In genomic region chr7:151152935-151153513, GRCh38 we compare ENCODE assay signal across 26 cellular contexts. TPM values are rescaled to one million over a fixed set of nuclear protein-coding genes. Genes with fewer than 3 reads are reported as not detected.
DNase-seq lines count a peak whose midpoint lies in the region; ATAC-seq, FAIRE-seq and TF ChIP-seq lines count a peak whose summit lies in the region.
"Had no signal": no experiment of that assay in that cellular context is flagged by ENCODE, and none has a peak within 500 bp of the region (broad histone marks: within the 10 kb centered on the region; RNA-seq: fewer than 3 reads in every experiment).

No MANE protein-coding gene starts in this region.

- H3K27me3 Mint-ChIP-seq in progenitor cell of endocrine pancreas, result peaks cover 41% of the 10 kb centered on the region

- CTCF ChIA-PET in PC-3 (lab: Charles Lee), result interaction anchor here (0.7 kb wide), 1 partner anchor 164 kb away, joined by 5 read pairs; no protein-coding TSS in a partner anchor
- CTCF ChIA-PET in H1 (lab: Charles Lee; ENCODE audit: partially characterized antibody), result interaction anchor here (0.6 to 1.0 kb wide), 8 partner anchors 11 to 340 kb away, joined by 3 to 5 read pairs (median 4); no protein-coding TSS in a partner anchor

- H3K27me3 ChIP-seq in PC-3 (ENCODE audit: low read length) (peaks cover 15% of the 10 kb centered on the region), H1 (replicated peaks in 1 of 4; ENCODE audit: control insufficient read depth in 3 of 4, extremely low read depth in 1 of 4, insufficient read depth in 3 of 4, low read length in 3 of 4) (peaks cover 0 to 8% (median 2%) of the 10 kb centered on the region in 4 experiments; a peak in 3 of 7 replicates), left ventricle myocardium inferior (ENCODE audit: low read depth) (peaks cover 55% of the 10 kb centered on the region)
- H3K27me3 ChIP-seq: ovary had no signal

- no peak overlapping the region for H2AK5ac ChIP-seq in H1 (ENCODE audit: low read depth, low read length)

- no peak overlapping the region for H2BK5ac ChIP-seq in H1 (ENCODE audit: low read depth, low read length)

- no peak overlapping the region for H3K4me3 Mint-ChIP-seq in progenitor cell of endocrine pancreas (ENCODE audit: low read depth)
- H3K4me3 Mint-ChIP-seq: activated CD4-positive, alpha-beta T cell treated with anti-CD3 and anti-CD28 coated beads, Interleukin-2, amount 10 ng/mL, durations not matched to agents 24 days and 14 days; effector memory CD8-positive, alpha-beta T cell; stimulated activated naive B cell treated with anti-CD40 and anti-IgM and Interleukin-4, amounts not matched to agents 10 μg/mL and 1 μg/mL and 100 μg/mL, for 72 hours had no signal

- no peak overlapping the region for H2BK12ac ChIP-seq in H1 (ENCODE audit: low read depth, low read length)

- H3F3A ChIP-seq in PC-3 (ENCODE audit: low read length, unreplicated experiment), result no peaks in the 10 kb centered on the region

- no peak for TF ChIP-seq EP300 in H1 (IDR thresholded peaks at IDR 0.05; ENCODE audit: borderline replicate concordance in 1 of 2, low read depth in 2 of 2, low read length in 2 of 2)

- H2BK120ac ChIP-seq in H1 (replicated peaks; ENCODE audit: low read depth, low read length), result no peak overlapping the region

- no peak overlapping the region for H4K5ac ChIP-seq in H1 (ENCODE audit: insufficient read length, low read depth, low read length)

- no peak overlapping the region for H3K14ac ChIP-seq in H1 (ENCODE audit: insufficient read length)

- H3K4me3 ChIP-seq in GM12864 (ENCODE audit: low read depth, low read length) (no peak overlapping the region), PC-3 (ENCODE audit: low read length) (no peak overlapping the region), H1 (ENCODE audit: extremely low read depth in 1 of 4, insufficient read depth in 2 of 4, low read depth in 3 of 4, low read length in 4 of 4) (no peak overlapping the region), left ventricle myocardium inferior (no peak overlapping the region)
- H3K4me3 ChIP-seq: ovary, tibial artery had no signal

- H3K4me1 ChIP-seq in PC-3 (ENCODE audit: insufficient read depth, low read length) (peaks cover 7% of the 10 kb centered on the region), H1 (replicated peaks in 1 of 4; ENCODE audit: control insufficient read depth in 3 of 4, insufficient read depth in 4 of 4, low read length in 3 of 4) (no peaks in the 10 kb centered on the region), left ventricle myocardium inferior (no peaks in the 10 kb centered on the region)
- H3K4me1 ChIP-seq: tibial artery had no signal

- BruUV-seq in PC-3 (replicated peaks; lab: Mats Ljungman, UMichigan), result no TSS peak

- H3K56ac ChIP-seq in H1 (replicated peaks; ENCODE audit: insufficient read length, low read depth, low read length), result no peak overlapping the region

- peak; percentile 4 for TF ChIP-seq CTCF in GM12864 (IDR thresholded peaks at IDR 0.05; ENCODE audit: low read depth, low read length, missing control alignments)
- 0 out of 2 replicates have a peak, but pooled peaks have one; percentile 21 for TF ChIP-seq CTCF in PC-3 (conservative IDR thresholded peaks at IDR 0.05; ENCODE audit: low read depth, low read length)
- TF ChIP-seq CTCF in H1 (IDR thresholded peaks at IDR 0.05; ENCODE audit: control extremely low read depth in 1 of 3, insufficient read depth in 1 of 3, low read depth in 1 of 3, low read length in 3 of 3), result peak in 2 of 3 experiments; percentile 4 to 24; a peak in 2 of 4 replicates
- peak; percentile 32 for TF ChIP-seq CTCF in progenitor cell of endocrine pancreas (IDR thresholded peaks at IDR 0.05; ENCODE audit: unreplicated experiment)
- no peak for TF ChIP-seq CTCF in left ventricle myocardium inferior (IDR thresholded peaks at IDR 0.05; ENCODE audit: borderline replicate concordance)

- no peak overlapping the region for H3K23ac ChIP-seq in H1 (ENCODE audit: insufficient read length)

- H3K27ac Mint-ChIP-seq in progenitor cell of endocrine pancreas, result no peak overlapping the region
- H3K27ac Mint-ChIP-seq: activated CD4-positive, alpha-beta T cell treated with anti-CD3 and anti-CD28 coated beads, Interleukin-2, amount 10 ng/mL, durations not matched to agents 24 days and 14 days; effector memory CD8-positive, alpha-beta T cell; stimulated activated naive B cell treated with anti-CD40 and anti-IgM and Interleukin-4, amounts not matched to agents 10 μg/mL and 1 μg/mL and 100 μg/mL, for 72 hours had no signal

- intact Hi-C loops in PC-3 (cut with micrococcal nuclease), result no loop called here
- intact Hi-C loops in left ventricle myocardium inferior (cut with micrococcal nuclease), result no loop called here

- H3K9me3 Mint-ChIP-seq in progenitor cell of endocrine pancreas (ENCODE audit: low read depth), result no peaks in the 10 kb centered on the region
- H3K9me3 Mint-ChIP-seq: activated CD4-positive, alpha-beta T cell treated with anti-CD3 and anti-CD28 coated beads, Interleukin-2, amount 10 ng/mL, durations not matched to agents 24 days and 14 days; effector memory CD8-positive, alpha-beta T cell; stimulated activated naive B cell treated with anti-CD40 and anti-IgM and Interleukin-4, amounts not matched to agents 10 μg/mL and 1 μg/mL and 100 μg/mL, for 72 hours had no signal

- no peak overlapping the region for H2BK20ac ChIP-seq in H1 (ENCODE audit: low read length)

- no peaks in the 10 kb centered on the region for H3K36me3 Mint-ChIP-seq in progenitor cell of endocrine pancreas (ENCODE audit: insufficient read depth)
- H3K36me3 Mint-ChIP-seq: stimulated activated naive B cell treated with anti-CD40 and anti-IgM and Interleukin-4, amounts not matched to agents 10 μg/mL and 1 μg/mL and 100 μg/mL, for 72 hours had no signal

- H3K27ac ChIP-seq in PC-3 (ENCODE audit: low read length) (no peak overlapping the region), H1 (ENCODE audit: low read depth, low read length) (no peak overlapping the region), left ventricle myocardium inferior (replicated peaks) (no peak overlapping the region)
- H3K27ac ChIP-seq: C4-2B, HL-60, KMS-11, ovary, RWPE1, tibial artery had no signal

- H3K79me2 ChIP-seq in PC-3 (ENCODE audit: low read length) (no peaks in the 10 kb centered on the region), H1 (ENCODE audit: control insufficient read depth in 1 of 2, insufficient read depth in 2 of 2, low read length in 2 of 2) (no peaks in the 10 kb centered on the region)

- H3K4me2 ChIP-seq in PC-3 (ENCODE audit: low read length) (no peak overlapping the region), H1 (ENCODE audit: insufficient read depth in 1 of 2, low read depth in 2 of 2, low read length in 2 of 2) (no peak overlapping the region)
- H3K4me2 ChIP-seq: KMS-11 had no signal

- 68% methylated on average over 2 of the region's 2 CpGs; no CpG with 5 or more reads in 1 of the 2 experiments for WGBS in H1 (ENCODE audit: extremely low coverage in 1 of 2, insufficient coverage in 1 of 2, insufficient read length in 1 of 2, insufficient replicate concordance in 2 of 2, low coverage in 1 of 2, low lambda C conversion rate in 2 of 2, missing lambda C conversion rate in 1 of 2), 2 experiments

- POLR2A ChIA-PET in PC-3 (lab: Charles Lee; ENCODE audit: unreplicated experiment) (no interaction called here), H1 (lab: Charles Lee; ENCODE audit: partially characterized antibody) (no interaction called here)

- no peak overlapping the region for H3K4ac ChIP-seq in H1 (replicated peaks; ENCODE audit: insufficient read length, low read depth, low read length)

- no peaks in the 10 kb centered on the region for H3K79me1 ChIP-seq in H1 (ENCODE audit: low read depth, low read length)

- H4K20me1 ChIP-seq in PC-3 (ENCODE audit: low read length) (no peaks in the 10 kb centered on the region), H1 (replicated peaks in 1 of 2; ENCODE audit: control insufficient read depth in 1 of 2, insufficient read depth in 2 of 2, low read length in 2 of 2) (no peaks in the 10 kb centered on the region)

- H4K8ac ChIP-seq in H1 (ENCODE audit: extremely low read depth, insufficient read depth, low read length), result no peak overlapping the region

- H2AFZ ChIP-seq in PC-3 (ENCODE audit: low read length) (no peak overlapping the region), H1 (ENCODE audit: low read length) (no peak overlapping the region)

- FAIRE-seq in H1 (lab: Jason Lieb, UNC), result no peak
- FAIRE-seq: GM12891 had no signal

- no peak overlapping the region for H3K18ac ChIP-seq in H1 (ENCODE audit: extremely low read depth, low read length)

- DNase-seq in GM12864 (ENCODE audit: low read depth), result no peak
- no peak for DNase-seq in PC-3
- DNase-seq in H1 (ENCODE audit: low read depth in 1 of 2, low spot score in 2 of 2), result no peak
- no peak for DNase-seq in progenitor cell of endocrine pancreas (ENCODE audit: low spot score, unreplicated experiment)
- no peak for DNase-seq in NCI-H2029 (lab: John Stamatoyannopoulos, UW)
- no peak for DNase-seq in left ventricle myocardium inferior
- DNase-seq in NCI-H82 treated with DMSO at 0.1 percent for 48 hours (lab: John Stamatoyannopoulos, UW; ENCODE audit: unreplicated experiment), result no peak
- DNase-seq: activated CD4-positive, alpha-beta T cell treated with anti-CD3 and anti-CD28 coated beads, Interleukin-2, amount 10 ng/mL, durations not matched to agents 24 days and 14 days; activated CD8-positive, alpha-beta memory T cell treated with anti-CD3 and anti-CD28 coated beads, Interleukin-2, amount 50 U/mL, for 4 hours; activated effector memory CD4-positive, alpha-beta T cell treated with anti-CD3 and anti-CD28 coated beads, Interleukin-2, amount 50 U/mL, for 16 hours; DMS153; effector memory CD8-positive, alpha-beta T cell; GF-D8; NCI-H2029 treated with DMSO at 0.1 percent for 48 hours; NCI-H510A; ovary; stimulated activated naive B cell treated with anti-CD40 and anti-IgM and Interleukin-4, amounts not matched to agents 10 μg/mL and 1 μg/mL and 100 μg/mL, for 72 hours; SW 1271; tibial artery had no signal

- H3K9me2 ChIP-seq in PC-3 (replicated peaks; ENCODE audit: low read length), result no peaks in the 10 kb centered on the region

- H4K91ac ChIP-seq in H1 (replicated peaks; ENCODE audit: insufficient read length, low read length), result no peak overlapping the region

- TF ChIP-seq POLR2A in H1 (IDR thresholded peaks at IDR 0.05; ENCODE audit: control extremely low read depth in 1 of 2, low read depth in 2 of 2, low read length in 2 of 2), result no peak

- TF ChIP-seq RAD21 in H1 (IDR thresholded peaks at IDR 0.05 in 1 of 2, conservative IDR thresholded peaks at IDR 0.05 in 1 of 2; ENCODE audit: low read depth in 2 of 2, low read length in 2 of 2), result no peak

- H3K36me3 ChIP-seq in PC-3 (ENCODE audit: low read depth, low read length) (no peaks in the 10 kb centered on the region), H1 (ENCODE audit: control insufficient read depth in 2 of 4, insufficient read depth in 4 of 4, low read length in 3 of 4) (no peaks in the 10 kb centered on the region), left ventricle myocardium inferior (no peaks in the 10 kb centered on the region)
- H3K36me3 ChIP-seq: ovary, tibial artery had no signal

- no peak overlapping the region for H2BK15ac ChIP-seq in H1 (ENCODE audit: low read length)

- peaks cover 2% of the 10 kb centered on the region for H3K4me1 Mint-ChIP-seq in progenitor cell of endocrine pancreas (ENCODE audit: low read depth)
- H3K4me1 Mint-ChIP-seq: activated CD4-positive, alpha-beta T cell treated with anti-CD3 and anti-CD28 coated beads, Interleukin-2, amount 10 ng/mL, durations not matched to agents 24 days and 14 days; stimulated activated naive B cell treated with anti-CD40 and anti-IgM and Interleukin-4, amounts not matched to agents 10 μg/mL and 1 μg/mL and 100 μg/mL, for 72 hours had no signal

- H3K23me2 ChIP-seq in H1 (ENCODE audit: low read depth, low read length), result no peaks in the 10 kb centered on the region; the same call in 1 of the 2 replicates

- no peak overlapping the region for H3K9ac ChIP-seq in PC-3 (ENCODE audit: low read length)
- H3K9ac ChIP-seq in H1 (replicated peaks in 1 of 4; ENCODE audit: extremely low read depth in 1 of 4, low read depth in 3 of 4, low read length in 3 of 4), result no peak overlapping the region
- H3K9ac ChIP-seq: KMS-11 had no signal

- ATAC-seq in PC-3, result no peak
- ATAC-seq: effector memory CD8-positive, alpha-beta T cell; stimulated activated naive B cell treated with anti-CD40 and anti-IgM and Interleukin-4, amounts not matched to agents 10 μg/mL and 1 μg/mL and 100 μg/mL, for 72 hours had no signal

- H3K9me3 ChIP-seq in PC-3 (ENCODE audit: low read length) (no peaks in the 10 kb centered on the region), H1 (ENCODE audit: insufficient read depth in 2 of 2, low read depth in 1 of 2, low read length in 1 of 2) (no peaks in the 10 kb centered on the region), left ventricle myocardium inferior (replicated peaks) (no peaks in the 10 kb centered on the region)
- H3K9me3 ChIP-seq: ovary, tibial artery had no signal

RNA-seq across cellular contexts. Expression of gene GBX1, which starts 14.5 kb away (rescaled TPM):
- total RNA-seq in PC-3 (2014; rRNA removed) (not detected in 2 replicates), progenitor cell of endocrine pancreas (2.0 and 2.1 TPM in 2 replicates), left ventricle myocardium inferior (1.9 TPM)
- not detected in 2 replicates for total RNA-seq in H1 (2021; fragmentation: NEBNext Ultra II Directional; extraction: Animal tissue kit (Norgen Biotek cat#: 25700))
- not detected in 2 replicates for polyA plus RNA-seq in H1 (2011; rRNA removed)
- polyA plus RNA-seq in H1 (2011; cell fraction: cytosol; rRNA removed), result 0.06 TPM
- 0.20 TPM for polyA plus RNA-seq in H1 (2011; cell fraction: nucleus; rRNA removed)
- polyA plus RNA-seq in H1 (2012, experiment 1 of 2), result 0.23 to 0.32 TPM in 2 of 4 replicates, not detected in the others
- polyA plus RNA-seq in H1 (2012, experiment 2 of 2), result not detected
- polyA plus RNA-seq in H1 (2013, experiment 1 of 2), result not detected
- polyA plus RNA-seq in H1 (2013, experiment 2 of 2), result 0.09 TPM
- polyA minus RNA-seq in H1 (2011; rRNA and poly(A)+ RNA removed), result not detected in 2 replicates
- polyA minus RNA-seq in H1 (2011; cell fraction: cytosol; rRNA and poly(A)+ RNA removed), result not detected
- polyA minus RNA-seq in H1 (2011; cell fraction: nucleus; rRNA and poly(A)+ RNA removed), result 1.00 TPM
- total RNA-seq: activated CD4-positive, alpha-beta T cell treated with anti-CD3 and anti-CD28 coated beads, Interleukin-2, amount 10 ng/mL, durations not matched to agents 24 days and 14 days; cerebellum; lung microvascular endothelial cell; ovary had no signal
- polyA plus RNA-seq: ovary had no signal

RNA-seq across cellular contexts. Expression of gene ASB10, which starts 34.0 kb away (rescaled TPM):
- not detected in 2 replicates for total RNA-seq in PC-3 (2014; rRNA removed)
- total RNA-seq in H1 (2021; fragmentation: NEBNext Ultra II Directional; extraction: Animal tissue kit (Norgen Biotek cat#: 25700)), result not detected in 2 replicates
- polyA plus RNA-seq in H1 (2011; rRNA removed), result not detected in 2 replicates
- polyA plus RNA-seq in H1 (2011; cell fraction: cytosol; rRNA removed), result not detected
- polyA plus RNA-seq in H1 (2011; cell fraction: nucleus; rRNA removed), result not detected
- polyA plus RNA-seq in H1 (2012, experiment 1 of 2), result not detected in 4 replicates
- not detected for polyA plus RNA-seq in H1 (2012, experiment 2 of 2)
- polyA plus RNA-seq in H1 (2013, experiment 1 of 2), result not detected
- polyA plus RNA-seq in H1 (2013, experiment 2 of 2), result not detected
- not detected in 2 replicates for polyA minus RNA-seq in H1 (2011; rRNA and poly(A)+ RNA removed)
- polyA minus RNA-seq in H1 (2011; cell fraction: cytosol; rRNA and poly(A)+ RNA removed), result not detected
- polyA minus RNA-seq in H1 (2011; cell fraction: nucleus; rRNA and poly(A)+ RNA removed), result not detected
- not detected in 2 replicates for total RNA-seq in progenitor cell of endocrine pancreas
- total RNA-seq in left ventricle myocardium inferior, result 35.4 TPM
- total RNA-seq: activated CD4-positive, alpha-beta T cell treated with anti-CD3 and anti-CD28 coated beads, Interleukin-2, amount 10 ng/mL, durations not matched to agents 24 days and 14 days; cerebellum; lung microvascular endothelial cell; ovary had no signal
- polyA plus RNA-seq: ovary had no signal

RNA-seq across cellular contexts. Expression of gene H2BK1, which starts 57.3 kb away (rescaled TPM):
- not detected in 2 replicates for total RNA-seq in PC-3 (2014; rRNA removed)
- not detected in 2 replicates for total RNA-seq in H1 (2021; fragmentation: NEBNext Ultra II Directional; extraction: Animal tissue kit (Norgen Biotek cat#: 25700))
- not detected in 2 replicates for polyA plus RNA-seq in H1 (2011; rRNA removed)
- not detected for polyA plus RNA-seq in H1 (2011; cell fraction: cytosol; rRNA removed)
- polyA plus RNA-seq in H1 (2011; cell fraction: nucleus; rRNA removed), result not detected
- not detected in 4 replicates for polyA plus RNA-seq in H1 (2012, experiment 1 of 2)
- polyA plus RNA-seq in H1 (2012, experiment 2 of 2), result not detected
- polyA plus RNA-seq in H1 (2013, experiment 1 of 2), result not detected
- not detected for polyA plus RNA-seq in H1 (2013, experiment 2 of 2)
- polyA minus RNA-seq in H1 (2011; rRNA and poly(A)+ RNA removed), result not detected in 2 replicates
- polyA minus RNA-seq in H1 (2011; cell fraction: cytosol; rRNA and poly(A)+ RNA removed), result not detected
- 2.0 TPM for polyA minus RNA-seq in H1 (2011; cell fraction: nucleus; rRNA and poly(A)+ RNA removed)
- total RNA-seq in progenitor cell of endocrine pancreas, result not detected in 2 replicates
- not detected for total RNA-seq in left ventricle myocardium inferior
- total RNA-seq: activated CD4-positive, alpha-beta T cell treated with anti-CD3 and anti-CD28 coated beads, Interleukin-2, amount 10 ng/mL, durations not matched to agents 24 days and 14 days; cerebellum; lung microvascular endothelial cell had no signal

Comparison
In these comparisons a context has a peak if more than half of its experiments do, and no peak if none do; other contexts are left out.
1. RNA of gene ASB10, which starts 34.0 kb away (total RNA-seq): 35.4 TPM in left ventricle myocardium inferior (single experiment); not detected in PC-3, not detected in H1 and not detected in progenitor cell of endocrine pancreas; every median in the first group is over 10 times any median in the second.